In the genomic region with DNA sequence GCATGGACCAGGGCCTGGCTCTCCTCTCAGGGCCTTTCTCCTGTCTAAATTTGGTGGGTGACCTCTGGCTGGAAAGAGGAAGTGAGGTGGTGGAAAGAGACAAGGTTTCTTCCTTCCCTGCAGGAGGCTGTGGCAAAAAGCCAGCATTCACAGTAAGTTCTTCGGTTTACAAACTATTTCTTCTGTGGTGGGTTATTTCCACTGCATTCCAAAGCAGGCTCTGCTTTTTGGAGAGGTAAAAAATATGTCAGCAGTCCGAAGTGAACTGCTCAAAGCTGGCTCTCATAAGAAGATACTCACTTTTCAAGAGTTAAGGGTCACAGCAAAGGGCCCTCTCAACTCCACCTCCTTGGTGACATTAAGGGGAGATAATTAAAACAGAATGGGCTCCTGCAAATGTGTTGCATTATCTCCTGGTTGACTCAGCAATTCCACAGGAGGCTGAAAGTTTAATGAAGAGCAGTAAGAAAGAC, we compare ENCODE assay signal across 12 cellular contexts. TPM values are rescaled to one million over a fixed set of nuclear protein-coding genes. Genes with fewer than 3 reads are reported as not detected.
DNase-seq lines count a peak whose midpoint lies in the region; ATAC-seq and TF ChIP-seq lines count a peak whose summit lies in the region.
"Had no signal": no experiment of that assay in that cellular context is flagged by ENCODE, and none has a peak within 500 bp of the region (broad histone marks: within the 10 kb centered on the region; RNA-seq: fewer than 3 reads in every experiment).

No MANE protein-coding gene starts in this region.

- no peak overlapping the region for H3K4me3 ChIP-seq in ACC112 (ENCODE audit: low read depth, low read length)
- H3K4me3 ChIP-seq in kidney epithelial cell (ENCODE audit: low read depth, low read length) = no peak overlapping the region
- no peak overlapping the region for H3K4me3 ChIP-seq in gastrocnemius medialis

- no peaks in the 10 kb centered on the region for H3K4me1 Mint-ChIP-seq in T-helper 17 cell
- H3K4me1 Mint-ChIP-seq: activated naive CD4-positive, alpha-beta T cell treated with anti-CD3 and anti-CD28 coated beads, Interleukin-2, amount 50 U/mL, for 24 hours had no signal

- no peaks in the 10 kb centered on the region for H3K79me2 ChIP-seq in ACC112 (ENCODE audit: control insufficient read depth, insufficient read depth, low read length, unreplicated experiment)

- peak overlapping the region; percentile 49 for H2AFZ ChIP-seq in ACC112 (ENCODE audit: low read length, unreplicated experiment)

- H3K27me3 ChIP-seq in ACC112 (ENCODE audit: insufficient read depth, low read length) (no peaks in the 10 kb centered on the region), kidney epithelial cell (ENCODE audit: control insufficient read depth, insufficient read depth, low read length) (no peaks in the 10 kb centered on the region), gastrocnemius medialis (no peaks in the 10 kb centered on the region)

- peak; percentile 50 for ATAC-seq in HG02759 (IDR thresholded peaks at IDR 0.05; ENCODE audit: unreplicated experiment)
- no peak for ATAC-seq in gastrocnemius medialis
- no peak for ATAC-seq in T-helper 17 cell

- TF ChIP-seq CTCF in kidney epithelial cell (IDR thresholded peaks at IDR 0.05; ENCODE audit: insufficient read depth, low read length, poor library complexity, severe bottlenecking) = no peak
- no peak for TF ChIP-seq CTCF in GM13976 (IDR thresholded peaks at IDR 0.05; ENCODE audit: borderline replicate concordance, control extremely low read depth, extremely low read depth, insufficient read depth, missing control alignments)
- no peak for TF ChIP-seq CTCF in gastrocnemius medialis (IDR thresholded peaks at IDR 0.05 in 4 of 5, conservative IDR thresholded peaks at IDR 0.05 in 1 of 5)

- no peaks in the 10 kb centered on the region for H3K27me3 Mint-ChIP-seq in T-helper 17 cell
- H3K27me3 Mint-ChIP-seq: activated naive CD4-positive, alpha-beta T cell treated with anti-CD3 and anti-CD28 coated beads, Interleukin-2, amount 50 U/mL, for 24 hours; CD4-positive, alpha-beta T cell had no signal

- H3K4me1 ChIP-seq in ACC112 (ENCODE audit: control insufficient read depth, insufficient read depth, low read length, unreplicated experiment) (peaks cover 11% of the 10 kb centered on the region), gastrocnemius medialis (peaks cover 0 to 5% of the 10 kb centered on the region in 2 donors)

- in situ Hi-C loops in GM13976 (cut with MboI; ENCODE audit: low sequenced_read_pairs, unreplicated experiment) (no loop called here), gastrocnemius medialis (cut with MboI; ENCODE audit: low sequenced_read_pairs in 4 of 4) (no loop called here)

- intact Hi-C loops in gastrocnemius medialis (cut with DNase I; ENCODE audit: low total_unique reads) = no loop called here

- H3K4me3 Mint-ChIP-seq in T-helper 17 cell = no peak overlapping the region
- H3K4me3 Mint-ChIP-seq: activated naive CD4-positive, alpha-beta T cell treated with anti-CD3 and anti-CD28 coated beads, Interleukin-2, amount 50 U/mL, for 24 hours; CD4-positive, alpha-beta T cell had no signal

- H3K27ac Mint-ChIP-seq in T-helper 17 cell = no peak overlapping the region
- H3K27ac Mint-ChIP-seq: CD4-positive, alpha-beta T cell had no signal

- no peak for TF ChIP-seq POLR2A in gastrocnemius medialis (IDR thresholded peaks at IDR 0.05)

- H3K27ac ChIP-seq in ACC112 (ENCODE audit: low read depth, low read length) (no peak overlapping the region), gastrocnemius medialis (no peak overlapping the region)

- H3K36me3 Mint-ChIP-seq in T-helper 17 cell (ENCODE audit: low read depth) = no peaks in the 10 kb centered on the region

- H3K9me3 ChIP-seq in gastrocnemius medialis = no peaks in the 10 kb centered on the region
- H3K9me3 ChIP-seq in T-helper 17 cell (ENCODE audit: control insufficient read depth, low read length, poor library complexity, severe bottlenecking) = no peaks in the 10 kb centered on the region

- no peaks in the 10 kb centered on the region for H3K36me3 ChIP-seq in ACC112 (ENCODE audit: insufficient read depth, low read length)
- no peaks in the 10 kb centered on the region for H3K36me3 ChIP-seq in kidney epithelial cell (ENCODE audit: control insufficient read depth, insufficient read depth, low read length)
- H3K36me3 ChIP-seq in gastrocnemius medialis = no peaks in the 10 kb centered on the region

- DNase-seq in UCSD-AML1 (lab: John Stamatoyannopoulos, UW; ENCODE audit: unreplicated experiment) (peak; percentile 14), kidney epithelial cell (ENCODE audit: low read depth) (peak; percentile 9), GM13976 (ENCODE audit: low spot score) (no peak), gastrocnemius medialis (no peak), T-helper 17 cell (no peak)
- no peak for DNase-seq in activated CD4-positive, alpha-beta T cell treated with anti-CD3 and anti-CD28 coated beads, Interleukin-2, amount 50 U/mL, for 4 hours
- DNase-seq: CD4-positive, alpha-beta T cell; NCI-H2107; T-helper 9 cell had no signal

RNA-seq across cellular contexts. Expression of a gene that starts 48.9 kb away (rescaled TPM):
- 18.4 and 22.7 TPM in 2 replicates for total RNA-seq in kidney epithelial cell
- 1 to 10 TPM; 7.3 to 8.9 (median 7.8) TPM for total RNA-seq in gastrocnemius medialis
- total RNA-seq in T-helper 17 cell = 10 to 100 TPM; 18.2 to 22.0 TPM

RNA-seq across cellular contexts. Expression of a gene that starts 50.2 kb away (rescaled TPM):
- total RNA-seq in kidney epithelial cell (4.0 and 4.1 TPM in 2 replicates), gastrocnemius medialis (1 to 10 TPM; 1.2 to 2.2 (median 1.7) TPM), T-helper 17 cell (10 to 100 TPM in 1 of 2 donors, 1 to 10 TPM in 1; 9.0 to 13.2 TPM)

Comparison
In these comparisons a context has a peak if more than half of its experiments do, and no peak if none do; other contexts are left out.
1. DNase-seq: peak in UCSD-AML1 (single experiment) and kidney epithelial cell (single experiment); none in GM13976 (single experiment), gastrocnemius medialis (0 of 2), activated CD4-positive, alpha-beta T cell treated with anti-CD3 and anti-CD28 coated beads, Interleukin-2, amount 50 U/mL, for 4 hours (0 of 2) and T-helper 17 cell (0 of 3).